19 cellular contexts compared by ENCODE assay signal in the genomic region with DNA sequence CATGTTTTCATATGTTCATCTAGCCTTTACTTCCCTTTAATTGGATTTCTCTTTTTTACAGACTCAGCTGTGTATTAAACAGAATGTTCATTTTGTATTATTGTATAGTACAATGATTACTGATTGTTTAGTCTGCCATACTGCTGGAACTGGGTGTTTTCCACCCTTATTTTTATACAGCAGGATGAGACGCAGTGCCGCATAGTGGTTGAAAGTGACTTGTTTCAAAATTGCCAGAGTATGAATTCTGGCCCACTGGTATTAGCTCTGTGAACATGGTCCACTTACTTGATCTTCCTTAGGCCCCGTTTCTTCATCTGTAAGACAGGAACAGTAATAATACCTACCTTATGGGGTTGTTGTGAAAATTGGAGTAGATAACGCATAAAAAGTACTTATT. TPM values are rescaled to one million over a fixed set of nuclear protein-coding genes. Genes with fewer than 3 reads are reported as not detected.
A peak's percentile ranks its signal among the peaks of the same experiment; 100 is the strongest.
DNase-seq lines count a peak whose midpoint lies in the region; ATAC-seq, FAIRE-seq and TF ChIP-seq lines count a peak whose summit lies in the region.
"Had no signal": no experiment of that assay in that cellular context is flagged by ENCODE, and none has a peak within 500 bp of the region (broad histone marks: within the 10 kb centered on the region; RNA-seq: fewer than 3 reads in every experiment).

No MANE protein-coding gene starts in this region.

- H3K4me3 ChIP-seq in HUES64 (ENCODE audit: low read length), result no peak overlapping the region
- no peak overlapping the region for H3K4me3 ChIP-seq in K562
- H3K4me3 ChIP-seq in iPS-20b (ENCODE audit: low read length), result peak overlapping the region; percentile 34; the same call in 1 of the 2 replicates
- no peak overlapping the region for H3K4me3 ChIP-seq in stomach
- H3K4me3 ChIP-seq in H7 (ENCODE audit: insufficient read depth, low read depth, low read length), result no peak overlapping the region
- H3K4me3 ChIP-seq: transverse colon had no signal

- CTCF ChIA-PET in K562 (lab: Yijun Ruan, JAX; ENCODE audit: low intra/inter-chr PET ratio), result no interaction called here

- TF ChIP-seq CTCF in K562 (IDR thresholded peaks at IDR 0.05 in 2 of 3, conservative IDR thresholded peaks at IDR 0.05 in 1 of 3; ENCODE audit: insufficient read depth in 2 of 3, low read depth in 1 of 3, low read length in 3 of 3) (peak in 1 of 3 experiments; percentile 47; a peak in 4 of 6 replicates), stomach (IDR thresholded peaks at IDR 0.05) (no peak)

- H3K79me2 ChIP-seq in K562 (ENCODE audit: control insufficient read depth, insufficient read depth, low read length), result peaks cover 100% of the 10 kb centered on the region

- TF ChIP-seq POLR2A in K562 (conservative IDR thresholded peaks at IDR 0.05), result no peak
- TF ChIP-seq POLR2A in stomach (IDR thresholded peaks at IDR 0.05), result no peak
- TF ChIP-seq POLR2A in erythroblast (IDR thresholded peaks at IDR 0.05; ENCODE audit: low read length), result no peak

- no peaks in the 10 kb centered on the region for H3K27me3 ChIP-seq in HUES64 (ENCODE audit: insufficient read depth, low read length)
- H3K27me3 ChIP-seq in K562 (ENCODE audit: control insufficient read depth in 2 of 2, insufficient read depth in 2 of 2, low read length in 2 of 2), result no peaks in the 10 kb centered on the region
- H3K27me3 ChIP-seq in iPS-20b (ENCODE audit: insufficient read depth, low read length), result no peaks in the 10 kb centered on the region
- H3K27me3 ChIP-seq in stomach, result no peaks in the 10 kb centered on the region
- no peaks in the 10 kb centered on the region for H3K27me3 ChIP-seq in H7 (ENCODE audit: control insufficient read depth, insufficient read depth, low read length)
- H3K27me3 ChIP-seq: brain microvascular endothelial cell, transverse colon had no signal

- BruUV-seq in K562 (replicated peaks; lab: Mats Ljungman, UMichigan), result no TSS peak

- peaks cover 82% of the 10 kb centered on the region for H3K4me1 ChIP-seq in HUES64 (ENCODE audit: insufficient read depth, low read length)
- peaks cover 12 to 79% of the 10 kb centered on the region in 2 experiments for H3K4me1 ChIP-seq in K562 (replicated peaks in 1 of 2; ENCODE audit: control insufficient read depth in 2 of 2, insufficient read depth in 2 of 2, low read length in 2 of 2)
- H3K4me1 ChIP-seq in iPS-20b (ENCODE audit: insufficient read depth, low read length), result peaks cover 52% of the 10 kb centered on the region
- H3K4me1 ChIP-seq in stomach, result peaks cover 5 to 49% (median 32%) of the 10 kb centered on the region in 4 donors

- H2AFZ ChIP-seq in K562 (ENCODE audit: low read depth, low read length), result no peak overlapping the region

- in situ Hi-C loops in K562 (cut with MboI), result no loop called here

- POLR2A ChIA-PET in K562 (lab: Yijun Ruan, JAX), result no interaction called here

- no peak for FAIRE-seq in K562 (lab: Jason Lieb, UNC)
- FAIRE-seq: endothelial cell of umbilical vein had no signal

- no peak for DNase-seq in K562 (ENCODE audit: extremely low read depth in 1 of 4, low spot score in 3 of 4)
- DNase-seq in stomach, result no peak
- DNase-seq in H7, result no peak
- DNase-seq in erythroblast (lab: John Stamatoyannopoulos, UW), result no peak
- DNase-seq: activated CD4-positive, alpha-beta T cell treated with anti-CD3 and anti-CD28 coated beads for 48 hours; activated CD8-positive, alpha-beta memory T cell treated with anti-CD3 and anti-CD28 coated beads, Interleukin-2, amount 10 ng/mL, durations not matched to agents 7 days and 5 days; brain microvascular endothelial cell; NCI-H146; NCI-H2171 treated with DMSO at 0.1 percent for 48 hours; NCI-H526 treated with DMSO at 0.1 percent for 48 hours; Right ventricle myocardium superior; stimulated activated CD4-positive, alpha-beta T cell treated with anti-CD3 and anti-CD28 coated beads, Interleukin-1b, Interleukin-23, amount 100 ng/mL, for 48 hours; stimulated activated naive CD8-positive, alpha-beta T cell treated with anti-CD3 and anti-CD28 coated beads, Interleukin-15, Interleukin-2, amounts not matched to agents 100 U/mL and 50 U/mL, for 24 hours; transverse colon had no signal

- H3K9me3 ChIP-seq in HUES64 (ENCODE audit: insufficient read depth, low read depth, low read length) (no peaks in the 10 kb centered on the region), K562 (replicated peaks; ENCODE audit: control insufficient read depth, insufficient read depth, low read depth, low read length) (no peaks in the 10 kb centered on the region), iPS-20b (ENCODE audit: insufficient read depth, low read depth, low read length) (no peaks in the 10 kb centered on the region), stomach (no peaks in the 10 kb centered on the region)
- H3K9me3 ChIP-seq: transverse colon had no signal

- TF ChIP-seq EP300 in K562 (IDR thresholded peaks at IDR 0.05; ENCODE audit: low read length) (no peak), stomach (IDR thresholded peaks at IDR 0.05) (no peak)

- H3K27ac ChIP-seq in HUES64 (ENCODE audit: low read depth, low read length) (peak overlapping the region; percentile 88), K562 (ENCODE audit: extremely low read depth, low read depth, low read length) (no peak overlapping the region; the same call in 2 of the 3 replicates), iPS-20b (ENCODE audit: low read length) (peak overlapping the region; percentile 36), stomach (peak overlapping the region in 4 of 5 donors; percentile 66 to 85 (median 73))
- H3K27ac ChIP-seq: brain microvascular endothelial cell, HL-60, transverse colon had no signal

- peak in 1 of 2 experiments; percentile 52; a peak in 3 of 4 replicates for TF ChIP-seq RAD21 in K562 (CRISPR knock-in tag; conservative IDR thresholded peaks at IDR 0.05 in 1 of 2, IDR thresholded peaks at IDR 0.05 in 1 of 2)

- H3K9me1 ChIP-seq in K562 (ENCODE audit: control insufficient read depth, insufficient read depth, low read length), result no peaks in the 10 kb centered on the region

- peaks cover 9% of the 10 kb centered on the region; the same call in 1 of the 2 replicates for H4K20me1 ChIP-seq in K562 (replicated peaks; ENCODE audit: control insufficient read depth, insufficient read depth, low read length)

- no peak overlapping the region; the same call in 1 of the 2 replicates for H3K9ac ChIP-seq in HUES64 (ENCODE audit: low read depth, low read length)
- no peak overlapping the region for H3K9ac ChIP-seq in K562 (ENCODE audit: insufficient read depth in 1 of 2, low read depth in 2 of 2, low read length in 2 of 2)
- H3K9ac ChIP-seq in iPS-20b (ENCODE audit: low read depth, low read length), result peak overlapping the region; percentile 59; the same call in 1 of the 2 replicates

- intact Hi-C loops in K562 (cut with micrococcal nuclease), result no loop called here
- intact Hi-C loops in stomach (cut with DNase I; ENCODE audit: low total_unique reads), result no loop called here

- H3K36me3 ChIP-seq in HUES64 (ENCODE audit: insufficient read depth, low read length) (no peaks in the 10 kb centered on the region), K562 (ENCODE audit: control insufficient read depth, insufficient read depth, low read length) (no peaks in the 10 kb centered on the region), iPS-20b (ENCODE audit: insufficient read depth, low read depth, low read length) (no peaks in the 10 kb centered on the region), stomach (no peaks in the 10 kb centered on the region), H7 (replicated peaks; ENCODE audit: control insufficient read depth, insufficient read depth, low read length) (no peaks in the 10 kb centered on the region)
- H3K36me3 ChIP-seq: brain microvascular endothelial cell, transverse colon had no signal

- WGBS in HUES64, result 89% methylated on average over 3 of the region's 4 CpGs
- 61% methylated on average over 4 of the region's 4 CpGs for WGBS in K562 (ENCODE audit: insufficient coverage, low coverage, missing lambda C conversion rate)
- WGBS in stomach, 5 donors, result 91 to 96% (median 95%) methylated on average over 4 of the region's 4 CpGs

- ATAC-seq in K562, result peak; percentile 32
- no peak for ATAC-seq in activated CD4-positive, CD25-positive, alpha-beta regulatory T cell treated with anti-CD3 and anti-CD28 coated beads, Interleukin-2, amount 50 U/mL, for 24 hours
- ATAC-seq: activated CD8-positive, alpha-beta memory T cell treated with anti-CD3 and anti-CD28 coated beads, Interleukin-2, amount 10 ng/mL, durations not matched to agents 7 days and 5 days; stimulated activated naive CD8-positive, alpha-beta T cell treated with anti-CD3 and anti-CD28 coated beads, Interleukin-15, Interleukin-2, amounts not matched to agents 100 U/mL and 50 U/mL, for 24 hours had no signal

- no peak overlapping the region for H3K4me2 ChIP-seq in K562 (ENCODE audit: insufficient read depth, low read length)

RNA-seq across cellular contexts. Expression of a gene that starts 22.1 kb away (rescaled TPM):
- 82.8 TPM for polyA plus RNA-seq in HUES64 (2013, experiment 1 of 2)
- polyA plus RNA-seq in HUES64 (2013, experiment 2 of 2), result 90.8 TPM
- total RNA-seq in K562 (2011; cell fraction: chromatin; rRNA removed; ENCODE audit: low replicate concordance), result 294 and 779 TPM in 2 replicates
- 128 and 193 TPM in 2 replicates for total RNA-seq in K562 (2011; cell fraction: nucleolus; rRNA removed)
- total RNA-seq in K562 (2011; cell fraction: nucleoplasm; rRNA removed), result 330 and 387 TPM in 2 replicates
- total RNA-seq in K562 (2014; rRNA removed) (91.9 and 117 TPM in 2 replicates), K562 (2014; rRNA removed; fragmentation: Illumina TruSeq; extraction: Trizol) (114 and 135 TPM in 2 replicates), K562 (2015; rRNA removed; fragmentation: Illumina TruSeq; extraction: Trizol) (111 and 112 TPM in 2 replicates), K562 (2021) (106 and 129 TPM in 2 replicates), stomach (100 to 1,000 TPM in 4 of 5 donors, 10 to 100 TPM in 1; 95.1 to 521 (median 203) TPM)
- polyA plus RNA-seq in K562 (2011; rRNA removed) (95.7 and 96.7 TPM in 2 replicates), K562 (2014; fragmentation: Illumina TruSeq; extraction: Trizol) (95.0 and 105 TPM in 2 replicates), K562 (2014; fragmentation: Nextera tagmentation; extraction: Ambion mirVana) (1 to 10 TPM; 7.2 to 9.7 TPM), K562 (2014; rRNA removed) (78.9 and 96.4 TPM in 2 replicates), stomach (10 to 100 TPM; 24.8 to 34.7 (median 25.7) TPM)
- 29.3 and 38.3 TPM in 2 replicates for polyA plus RNA-seq in K562 (2011; cell fraction: cytosol; rRNA removed)
- polyA plus RNA-seq in K562 (2011; cell fraction: nucleus; rRNA removed), result 374 and 388 TPM in 2 replicates
- polyA plus RNA-seq in K562 (2012), result 62.0 and 64.2 TPM in 2 replicates
- polyA minus RNA-seq in K562 (2011; rRNA and poly(A)+ RNA removed), result 183 and 194 TPM in 2 replicates
- 78.4 and 100 TPM in 2 replicates for polyA minus RNA-seq in K562 (2011; cell fraction: cytosol; rRNA and poly(A)+ RNA removed)
- polyA minus RNA-seq in K562 (2011; cell fraction: nucleus; rRNA and poly(A)+ RNA removed), result 234 and 345 TPM in 2 replicates
- total RNA-seq in H7 (2014; rRNA removed; shearing (Covaris generic)), result 67.6 and 107 TPM in 2 replicates
